In the genomic region with DNA sequence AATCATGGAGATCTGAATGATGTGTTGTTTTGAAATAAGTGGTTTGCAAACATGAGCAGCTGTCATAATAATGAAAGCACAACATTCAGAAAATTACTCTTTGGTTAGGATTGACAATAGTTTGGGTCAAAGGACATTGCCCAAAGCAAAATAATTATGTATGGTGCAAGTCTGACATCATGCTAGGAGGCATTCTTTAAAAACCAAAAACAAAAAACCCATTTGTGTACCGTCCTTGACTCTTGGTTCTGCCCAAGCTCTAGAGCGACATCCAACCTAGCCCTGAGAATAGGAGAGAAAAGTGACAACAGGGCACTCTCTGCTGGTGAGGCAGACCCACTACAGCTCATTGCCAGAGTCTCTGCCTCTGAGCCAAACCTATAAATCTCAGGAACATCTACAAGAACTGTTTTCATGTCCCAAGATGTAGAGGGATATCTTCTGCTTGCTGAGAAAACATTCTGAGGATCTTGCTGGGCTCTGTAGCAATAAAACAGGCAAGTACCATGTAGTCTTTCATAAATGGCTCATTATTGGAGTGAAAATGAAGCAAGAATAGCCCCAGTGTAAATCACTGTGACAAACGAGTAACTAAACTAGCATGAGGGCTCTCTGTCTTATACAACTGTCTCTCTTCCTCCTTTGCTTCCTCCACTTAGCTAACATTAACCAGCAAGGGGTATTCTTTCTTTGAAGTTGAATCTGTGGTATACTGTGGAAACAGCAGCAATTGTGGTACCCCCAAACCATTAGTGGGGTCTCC, we compare ENCODE assay signal across 8 cellular contexts.
DNase-seq lines count a peak whose midpoint lies in the region; ATAC-seq, FAIRE-seq and TF ChIP-seq lines count a peak whose summit lies in the region.

No MANE protein-coding gene starts in this region.

- intact Hi-C loops in breast epithelium (cut with DNase I; ENCODE audit: low total_unique reads), result loop anchor here (5.0 kb wide), 1 partner anchor 357 kb away; no protein-coding TSS in a partner anchor
- intact Hi-C loops in HepG2 (cut with micrococcal nuclease; ENCODE audit: unreplicated experiment), result loop anchor here (1.0 to 5.0 kb wide), 3 partner anchors 387 to 1392 kb away; no protein-coding TSS in a partner anchor

- H3K4me1 ChIP-seq in breast epithelium (no peaks in the 10 kb centered on the region), HepG2 (ENCODE audit: insufficient read depth, low read length) (no peaks in the 10 kb centered on the region)

- peak; percentile 40 for ATAC-seq in HG02571 (IDR thresholded peaks at IDR 0.05; ENCODE audit: unreplicated experiment)
- ATAC-seq in HepG2, result peak; percentile 99

- POLR2A ChIA-PET in HepG2 (lab: Yijun Ruan, JAX), result no interaction called here

- DNase-seq in activated gamma-delta T cell treated with Interleukin-2 at 50 U/mL for 16 hours, result peak; percentile 38
- no peak for DNase-seq in activated gamma-delta T cell (lab: John Stamatoyannopoulos, UW)
- peak; percentile 76 for DNase-seq in NB4 (ENCODE audit: low read depth)
- DNase-seq in T follicular helper cell (ENCODE audit: low read depth), result peak; percentile 36
- DNase-seq in breast epithelium (ENCODE audit: low spot score in 2 of 2), result no peak
- peak; percentile 35 for DNase-seq in HepG2 (ENCODE audit: low spot score)
- peak; percentile 74 for DNase-seq in superior temporal gyrus (ENCODE audit: extremely low spot score)

- H4K20me1 ChIP-seq in HepG2 (ENCODE audit: insufficient read depth, low read length), result no peaks in the 10 kb centered on the region

- FAIRE-seq in HepG2 (lab: Jason Lieb, UNC), result peak; percentile 93

- TF ChIP-seq POLR2A in NB4 (IDR thresholded peaks at IDR 0.05; ENCODE audit: extremely low read depth, insufficient read length) (no peak), breast epithelium (IDR thresholded peaks at IDR 0.05) (no peak), HepG2 (IDR thresholded peaks at IDR 0.05; ENCODE audit: insufficient read depth in 1 of 2, low read depth in 2 of 2, low read length in 2 of 2) (no peak)

- BruUV-seq in HepG2 (replicated peaks; lab: Mats Ljungman, UMichigan), result no TSS peak

- in situ Hi-C loops in HepG2 (cut with HindIII; ENCODE audit: extremely low pct_ligation_motif_present, low pct_unique_long_range_greater_than_20kb), result loop anchor here (5.0 to 10.0 kb wide), 4 partner anchors 390 to 1400 kb away; no protein-coding TSS in a partner anchor

- H2AFZ ChIP-seq in HepG2 (ENCODE audit: low read length), result no peak overlapping the region

- 0% methylated on average over 3 of the region's 3 CpGs for WGBS in HepG2 (ENCODE audit: low lambda C conversion rate)

- TF ChIP-seq CTCF in NB4 (IDR thresholded peaks at IDR 0.05; ENCODE audit: low read depth, low read length), result peak; percentile 89
- TF ChIP-seq CTCF in breast epithelium (IDR thresholded peaks at IDR 0.05), result peak in 2 of 3 donors; percentile 57 to 58
- peak; percentile 78 for TF ChIP-seq CTCF in HepG2 (CRISPR knock-in tag; IDR thresholded peaks at IDR 0.05)

- TF ChIP-seq EP300 in HepG2 (IDR thresholded peaks at IDR 0.05; ENCODE audit: low read depth in 2 of 2, low read length in 2 of 2) (no peak), HepG2 (CRISPR knock-in tag; IDR thresholded peaks at IDR 0.05; ENCODE audit: borderline replicate concordance) (no peak)

- H3K9ac ChIP-seq in HepG2 (ENCODE audit: insufficient read depth, low read depth, low read length), result no peak overlapping the region

- no peaks in the 10 kb centered on the region for H3K27me3 ChIP-seq in breast epithelium
- peaks cover 0 to 3% of the 10 kb centered on the region in 2 experiments; a peak in 1 of 5 replicates for H3K27me3 ChIP-seq in HepG2 (ENCODE audit: control insufficient read depth in 1 of 2, insufficient read depth in 2 of 2, low read length in 2 of 2)

- CTCF ChIA-PET in HepG2 (lab: Yijun Ruan, JAX; ENCODE audit: low intra/inter-chr PET ratio, low total read pairs), result interaction anchor here (1.2 to 1.7 kb wide), 2 partner anchors 469 to 471 kb away, joined by 4 to 13 read pairs; no protein-coding TSS in a partner anchor

- no peaks in the 10 kb centered on the region for H3K36me3 ChIP-seq in breast epithelium
- H3K36me3 ChIP-seq in HepG2 (replicated peaks in 1 of 2; ENCODE audit: control insufficient read depth in 1 of 2, insufficient read depth in 2 of 2, low read length in 2 of 2), result no peaks in the 10 kb centered on the region

- no peak overlapping the region for H3K4me2 ChIP-seq in HepG2 (ENCODE audit: low read depth, low read length)

- TF ChIP-seq RAD21 in HepG2 (CRISPR knock-in tag; IDR thresholded peaks at IDR 0.05), result peak; percentile 56

- no peak overlapping the region for H3K4me3 ChIP-seq in NB4 (ENCODE audit: low read depth, low read length)
- no peak overlapping the region for H3K4me3 ChIP-seq in breast epithelium
- H3K4me3 ChIP-seq in HepG2 (replicated peaks in 1 of 3; ENCODE audit: insufficient read depth in 1 of 3, low read depth in 2 of 3, low read length in 3 of 3), result no peak overlapping the region

- no peaks in the 10 kb centered on the region for H3K9me3 ChIP-seq in breast epithelium
- no peaks in the 10 kb centered on the region for H3K9me3 ChIP-seq in HepG2 (ENCODE audit: low read length)

- H3K27ac ChIP-seq in breast epithelium, result no peak overlapping the region
- no peak overlapping the region for H3K27ac ChIP-seq in HepG2 (ENCODE audit: extremely low read length, insufficient read depth, low read length)

- H3K79me2 ChIP-seq in HepG2 (ENCODE audit: insufficient read depth, low read length), result no peaks in the 10 kb centered on the region

TF ChIP-seq in HepG2, 621 proteins besides CTCF, POLR2A, EP300 and RAD21 (continues in another document):
- TF ChIP-seq ZNF207 (IDR thresholded peaks at IDR 0.05; ENCODE audit: borderline replicate concordance), result no peak
- no peak for TF ChIP-seq RFX1 (IDR thresholded peaks at IDR 0.05)
- TF ChIP-seq ASH2L (IDR thresholded peaks at IDR 0.05; ENCODE audit: insufficient read length, low read depth, low read length), result no peak
- TF ChIP-seq EED (CRISPR knock-in tag; IDR thresholded peaks at IDR 0.05), result no peak
- TF ChIP-seq XRCC5 (optimal IDR thresholded peaks at IDR 0.05; ENCODE audit: low read length), result peak; percentile 40
- TF ChIP-seq, protein P1, sequence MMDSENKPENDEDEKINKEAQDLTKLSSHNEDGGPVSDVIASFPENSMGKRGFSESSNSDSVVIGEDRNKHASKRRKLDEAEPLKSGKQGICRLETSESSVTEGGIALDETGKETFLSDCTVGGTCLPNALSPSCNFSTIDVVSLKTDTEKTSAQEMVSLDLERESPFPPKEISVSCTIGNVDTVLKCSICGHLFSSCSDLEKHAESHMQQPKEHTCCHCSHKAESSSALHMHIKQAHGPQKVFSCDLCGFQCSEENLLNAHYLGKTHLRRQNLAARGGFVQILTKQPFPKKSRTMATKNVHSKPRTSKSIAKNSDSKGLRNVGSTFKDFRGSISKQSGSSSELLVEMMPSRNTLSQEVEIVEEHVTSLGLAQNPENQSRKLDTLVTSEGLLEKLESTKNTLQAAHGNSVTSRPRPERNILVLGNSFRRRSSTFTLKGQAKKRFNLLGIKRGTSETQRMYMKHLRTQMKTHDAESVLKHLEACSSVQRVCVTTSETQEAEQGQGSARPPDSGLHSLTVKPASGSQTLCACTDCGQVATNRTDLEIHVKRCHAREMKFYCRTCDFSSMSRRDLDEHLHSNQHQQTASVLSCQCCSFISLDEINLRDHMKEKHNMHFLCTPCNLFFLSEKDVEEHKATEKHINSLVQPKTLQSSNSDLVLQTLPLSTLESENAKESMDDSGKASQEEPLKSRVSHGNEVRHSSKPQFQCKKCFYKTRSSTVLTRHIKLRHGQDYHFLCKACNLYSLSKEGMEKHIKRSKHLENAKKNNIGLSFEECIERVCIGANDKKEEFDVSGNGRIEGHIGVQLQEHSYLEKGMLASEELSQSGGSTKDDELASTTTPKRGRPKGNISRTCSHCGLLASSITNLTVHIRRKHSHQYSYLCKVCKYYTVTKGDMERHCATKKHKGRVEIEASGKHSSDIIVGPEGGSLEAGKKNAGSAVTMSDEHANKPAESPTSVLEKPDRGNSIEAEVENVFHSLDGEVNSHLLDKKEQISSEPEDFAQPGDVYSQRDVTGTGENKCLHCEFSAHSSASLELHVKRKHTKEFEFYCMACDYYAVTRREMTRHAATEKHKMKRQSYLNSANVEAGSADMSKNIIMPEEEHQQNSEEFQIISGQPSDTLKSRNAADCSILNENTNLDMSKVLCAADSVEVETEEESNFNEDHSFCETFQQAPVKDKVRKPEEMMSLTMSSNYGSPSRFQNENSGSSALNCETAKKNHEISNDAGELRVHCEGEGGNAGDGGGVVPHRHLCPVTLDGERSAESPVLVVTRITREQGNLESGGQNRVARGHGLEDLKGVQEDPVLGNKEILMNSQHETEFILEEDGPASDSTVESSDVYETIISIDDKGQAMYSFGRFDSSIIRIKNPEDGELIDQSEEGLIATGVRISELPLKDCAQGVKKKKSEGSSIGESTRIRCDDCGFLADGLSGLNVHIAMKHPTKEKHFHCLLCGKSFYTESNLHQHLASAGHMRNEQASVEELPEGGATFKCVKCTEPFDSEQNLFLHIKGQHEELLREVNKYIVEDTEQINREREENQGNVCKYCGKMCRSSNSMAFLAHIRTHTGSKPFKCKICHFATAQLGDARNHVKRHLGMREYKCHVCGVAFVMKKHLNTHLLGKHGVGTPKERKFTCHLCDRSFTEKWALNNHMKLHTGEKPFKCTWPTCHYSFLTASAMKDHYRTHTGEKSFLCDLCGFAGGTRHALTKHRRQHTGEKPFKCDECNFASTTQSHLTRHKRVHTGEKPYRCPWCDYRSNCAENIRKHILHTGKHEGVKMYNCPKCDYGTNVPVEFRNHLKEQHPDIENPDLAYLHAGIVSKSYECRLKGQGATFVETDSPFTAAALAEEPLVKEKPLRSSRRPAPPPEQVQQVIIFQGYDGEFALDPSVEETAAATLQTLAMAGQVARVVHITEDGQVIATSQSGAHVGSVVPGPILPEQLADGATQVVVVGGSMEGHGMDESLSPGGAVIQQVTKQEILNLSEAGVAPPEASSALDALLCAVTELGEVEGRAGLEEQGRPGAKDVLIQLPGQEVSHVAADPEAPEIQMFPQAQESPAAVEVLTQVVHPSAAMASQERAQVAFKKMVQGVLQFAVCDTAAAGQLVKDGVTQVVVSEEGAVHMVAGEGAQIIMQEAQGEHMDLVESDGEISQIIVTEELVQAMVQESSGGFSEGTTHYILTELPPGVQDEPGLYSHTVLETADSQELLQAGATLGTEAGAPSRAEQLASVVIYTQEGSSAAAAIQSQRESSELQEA (CRISPR knock-in tag; IDR thresholded peaks at IDR 0.05; ENCODE audit: not compliant biosample characterization), result no peak
- TF ChIP-seq, protein P2, sequence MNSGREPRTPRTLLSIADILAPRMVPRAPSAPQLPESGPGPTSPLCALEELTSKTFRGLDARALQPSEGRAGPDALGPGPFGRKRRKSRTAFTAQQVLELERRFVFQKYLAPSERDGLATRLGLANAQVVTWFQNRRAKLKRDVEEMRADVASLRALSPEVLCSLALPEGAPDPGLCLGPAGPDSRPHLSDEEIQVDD (CRISPR knock-in tag; IDR thresholded peaks at IDR 0.05; ENCODE audit: borderline replicate concordance), result no peak
- no peak for TF ChIP-seq ZSCAN9 (CRISPR knock-in tag; IDR thresholded peaks at IDR 0.05; ENCODE audit: borderline replicate concordance)
- TF ChIP-seq SMC3 (IDR thresholded peaks at IDR 0.05; ENCODE audit: low read length), result peak; percentile 84

Comparison
In these comparisons a context has a peak if more than half of its experiments do, and no peak if none do; other contexts are left out.
1. DNase-seq: peak in activated gamma-delta T cell treated with Interleukin-2 at 50 U/mL for 16 hours (single experiment), NB4 (single experiment), T follicular helper cell (single experiment), HepG2 (single experiment) and superior temporal gyrus (single experiment); none in activated gamma-delta T cell (single experiment) and breast epithelium (0 of 2).
2. Peak in every context shown above with its lines, with median percentiles within 50 percentile points of each other: CTCF ChIP-seq.